1 cellular context compared by ENCODE assay signal in the genomic region with DNA sequence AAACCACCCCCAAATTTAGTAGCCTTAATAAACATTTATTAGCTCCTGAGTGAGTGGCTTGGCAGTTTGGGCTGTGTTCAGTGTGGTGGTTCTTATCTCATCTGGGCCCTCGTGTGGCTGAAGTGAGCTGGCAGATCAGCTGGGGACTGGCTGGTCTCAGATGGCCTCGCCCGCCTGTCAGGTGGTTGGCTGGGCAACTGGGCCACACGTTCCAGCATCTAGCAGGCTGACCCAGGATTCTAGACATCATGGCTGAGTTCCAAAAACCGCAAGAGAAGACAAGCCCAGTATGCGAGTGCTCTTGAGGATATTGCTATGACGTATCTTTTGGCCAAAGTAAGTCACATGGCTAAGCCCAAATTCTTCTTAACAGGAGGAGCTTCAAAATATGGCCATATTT.
TF ChIP-seq lines count a peak whose summit lies in the region.

No MANE protein-coding gene starts in this region.

TF ChIP-seq in HEK293, 187 proteins besides CTCF, POLR2A, EP300 and RAD21 (continued from another document):
- TF ChIP-seq KLF17 (tag by site-specific recombination; IDR thresholded peaks at IDR 0.05) (no peak), ZNF362 (tag by site-specific recombination; IDR thresholded peaks at IDR 0.05) (no peak), ZNF701 (tag by site-specific recombination; IDR thresholded peaks at IDR 0.05) (no peak), ZNF645 (tag by site-specific recombination; IDR thresholded peaks at IDR 0.05) (no peak), GFI1B (tag by site-specific recombination; IDR thresholded peaks at IDR 0.05) (no peak), GLI2 (tag by site-specific recombination; IDR thresholded peaks at IDR 0.05; ENCODE audit: borderline replicate concordance, low read depth) (no peak), ZBTB21 (tag by site-specific recombination; IDR thresholded peaks at IDR 0.05) (peak; percentile 63)
- TF ChIP-seq, protein P1, sequence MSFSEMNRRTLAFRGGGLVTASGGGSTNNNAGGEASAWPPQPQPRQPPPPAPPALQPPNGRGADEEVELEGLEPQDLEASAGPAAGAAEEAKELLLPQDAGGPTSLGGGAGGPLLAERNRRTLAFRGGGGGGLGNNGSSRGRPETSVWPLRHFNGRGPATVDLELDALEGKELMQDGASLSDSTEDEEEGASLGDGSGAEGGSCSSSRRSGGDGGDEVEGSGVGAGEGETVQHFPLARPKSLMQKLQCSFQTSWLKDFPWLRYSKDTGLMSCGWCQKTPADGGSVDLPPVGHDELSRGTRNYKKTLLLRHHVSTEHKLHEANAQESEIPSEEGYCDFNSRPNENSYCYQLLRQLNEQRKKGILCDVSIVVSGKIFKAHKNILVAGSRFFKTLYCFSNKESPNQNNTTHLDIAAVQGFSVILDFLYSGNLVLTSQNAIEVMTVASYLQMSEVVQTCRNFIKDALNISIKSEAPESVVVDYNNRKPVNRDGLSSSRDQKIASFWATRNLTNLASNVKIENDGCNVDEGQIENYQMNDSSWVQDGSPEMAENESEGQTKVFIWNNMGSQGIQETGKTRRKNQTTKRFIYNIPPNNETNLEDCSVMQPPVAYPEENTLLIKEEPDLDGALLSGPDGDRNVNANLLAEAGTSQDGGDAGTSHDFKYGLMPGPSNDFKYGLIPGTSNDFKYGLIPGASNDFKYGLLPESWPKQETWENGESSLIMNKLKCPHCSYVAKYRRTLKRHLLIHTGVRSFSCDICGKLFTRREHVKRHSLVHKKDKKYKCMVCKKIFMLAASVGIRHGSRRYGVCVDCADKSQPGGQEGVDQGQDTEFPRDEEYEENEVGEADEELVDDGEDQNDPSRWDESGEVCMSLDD (tag by site-specific recombination; IDR thresholded peaks at IDR 0.05), result no peak
